In the genomic region with DNA sequence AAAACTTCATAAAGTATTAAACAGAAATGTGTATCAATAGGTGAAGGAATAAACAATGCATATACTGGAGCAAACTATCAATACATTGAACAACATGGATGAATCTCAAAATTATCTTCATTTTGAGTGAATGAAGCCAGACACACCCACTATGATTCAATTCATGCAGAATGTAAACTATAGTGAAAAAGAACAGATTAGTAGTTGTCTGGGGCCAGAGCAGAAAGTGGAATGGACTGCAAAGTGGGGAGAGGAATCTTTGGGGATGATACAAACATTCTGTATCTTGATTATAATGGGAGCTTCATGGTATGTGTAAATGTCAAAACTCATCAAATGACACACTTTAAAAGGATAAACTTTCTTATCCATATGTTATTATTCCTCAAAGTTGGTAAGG, we compare ENCODE assay signal across 8 cellular contexts. TPM values are rescaled to one million over a fixed set of nuclear protein-coding genes. Genes with fewer than 3 reads are reported as not detected.
DNase-seq lines count a peak whose midpoint lies in the region; ATAC-seq, FAIRE-seq and TF ChIP-seq lines count a peak whose summit lies in the region.
"Not testable (repeated sequence)": the region's sequence is repeated elsewhere in the genome, so short reads cannot be mapped to it uniquely, and the experiment has no call there.

No MANE protein-coding gene starts in this region.

- H3K27me3 ChIP-seq in bronchial epithelial cell (ENCODE audit: control insufficient read depth, insufficient read depth, low read length); fibroblast of lung (ENCODE audit: control insufficient read depth, insufficient read depth, low read length): not testable (repeated sequence)

- not testable (repeated sequence) for TF ChIP-seq CTCF in bronchial epithelial cell (IDR thresholded peaks at IDR 0.05; ENCODE audit: insufficient read depth, low read length, severe bottlenecking); fibroblast of lung (conservative IDR thresholded peaks at IDR 0.05 in 1 of 2, IDR thresholded peaks at IDR 0.05 in 1 of 2; ENCODE audit: low read depth in 1 of 2, low read length in 2 of 2); foreskin fibroblast (IDR thresholded peaks at IDR 0.05; ENCODE audit: low read depth, low read length); progenitor cell of endocrine pancreas (IDR thresholded peaks at IDR 0.05; ENCODE audit: unreplicated experiment)

- not testable (repeated sequence) for H3K9me3 ChIP-seq in fibroblast of lung (ENCODE audit: control insufficient read depth, insufficient read depth, low read depth, low read length)

- H3K9me3 Mint-ChIP-seq in progenitor cell of endocrine pancreas (ENCODE audit: low read depth): not testable (repeated sequence)

- not testable (repeated sequence) for H3K4me3 Mint-ChIP-seq in progenitor cell of endocrine pancreas (ENCODE audit: low read depth)

- not testable (repeated sequence) for H3K27me3 Mint-ChIP-seq in progenitor cell of endocrine pancreas

- H3K4me2 ChIP-seq in fibroblast of lung (ENCODE audit: extremely low read depth, insufficient read depth, low read length): not testable (repeated sequence)

- not testable (repeated sequence) for H3K4me3 ChIP-seq in bronchial epithelial cell (ENCODE audit: low read depth, low read length); fibroblast of lung (replicated peaks in 1 of 4; ENCODE audit: control extremely low read depth in 1 of 4, insufficient read depth in 1 of 4, low read depth in 3 of 4, low read length in 4 of 4); foreskin fibroblast (ENCODE audit: low read depth in 1 of 2, low read length in 2 of 2)

- not testable (repeated sequence) for H3K36me3 Mint-ChIP-seq in progenitor cell of endocrine pancreas (ENCODE audit: insufficient read depth)

- not testable (repeated sequence) for H3K27ac ChIP-seq in fibroblast of lung (ENCODE audit: insufficient read depth, low read length)

- not testable (repeated sequence) for H3K9ac ChIP-seq in fibroblast of lung (ENCODE audit: insufficient read depth, low read length)

- H3K36me3 ChIP-seq in bronchial epithelial cell (ENCODE audit: control insufficient read depth, insufficient read depth, low read length); fibroblast of lung (ENCODE audit: control insufficient read depth, insufficient read depth, low read length): not testable (repeated sequence)

- H3K4me1 Mint-ChIP-seq in progenitor cell of endocrine pancreas (ENCODE audit: low read depth): not testable (repeated sequence)

- not testable (repeated sequence) for H4K20me1 ChIP-seq in fibroblast of lung (ENCODE audit: control insufficient read depth, extremely low read depth, insufficient read depth, low read length)

- FAIRE-seq in bronchial epithelial cell (lab: Jason Lieb, UNC): not testable (repeated sequence)

- H2AFZ ChIP-seq in fibroblast of lung (ENCODE audit: low read length): not testable (repeated sequence)

- H3K4me1 ChIP-seq in fibroblast of lung (ENCODE audit: control insufficient read depth, extremely low read depth, insufficient read depth, low read length): not testable (repeated sequence)

- H3K79me2 ChIP-seq in fibroblast of lung (ENCODE audit: control insufficient read depth, insufficient read depth, low read length): not testable (repeated sequence)

- ATAC-seq in SK-N-SH treated with all-trans-retinoic acid at 6 μM for 48 hours: peak; percentile 65; the same call in 2 of the 3 replicates

- peak overlapping the region; percentile 66 for H3K27ac Mint-ChIP-seq in progenitor cell of endocrine pancreas

- DNase-seq in AG08396 (ENCODE audit: low spot score) (peak; percentile 8), EL (peak; percentile 12), HCEC 1CT (peak; percentile 24), bronchial epithelial cell (ENCODE audit: low read depth) (peak; percentile 2), fibroblast of lung (ENCODE audit: low read depth in 2 of 2) (peak; percentile 15 to 31), foreskin fibroblast (peak; percentile 10 to 36)
- DNase-seq in progenitor cell of endocrine pancreas (ENCODE audit: low spot score, unreplicated experiment): not testable (repeated sequence)

RNA-seq across cellular contexts. Expression of a gene that starts 23.5 kb away (rescaled TPM):
- total RNA-seq in bronchial epithelial cell: 86.4 and 114 TPM in 2 replicates
- total RNA-seq in fibroblast of lung: 55.0 and 58.8 TPM in 2 replicates
- 130 and 145 TPM in 2 replicates for polyA plus RNA-seq in fibroblast of lung
- polyA plus RNA-seq in fibroblast of lung (2012): 95.8 and 115 TPM in 2 replicates
- 16.8 and 18.3 TPM in 2 replicates for polyA minus RNA-seq in fibroblast of lung (ENCODE audit: low replicate concordance)
- total RNA-seq in progenitor cell of endocrine pancreas: 52.4 and 57.7 TPM in 2 replicates
